In genomic region chr17:75628425-75628824, GRCh38 we compare ENCODE assay signal across 20 cellular contexts. TPM values are rescaled to one million over a fixed set of nuclear protein-coding genes. Genes with fewer than 3 reads are reported as not detected.
DNase-seq lines count a peak whose midpoint lies in the region; ATAC-seq, FAIRE-seq and TF ChIP-seq lines count a peak whose summit lies in the region.
"Had no signal": no experiment of that assay in that cellular context is flagged by ENCODE, and none has a peak within 500 bp of the region (broad histone marks: within the 10 kb centered on the region; RNA-seq: fewer than 3 reads in every experiment).

No MANE protein-coding gene starts in this region.

- peak overlapping the region; percentile 51 for H3K27ac Mint-ChIP-seq in activated naive CD8-positive, alpha-beta T cell treated with anti-CD3 and anti-CD28 coated beads, Interleukin-2, amount 10 ng/mL, durations not matched to agents 7 days and 5 days
- no peak overlapping the region for H3K27ac Mint-ChIP-seq in activated naive CD8-positive, alpha-beta T cell treated with anti-CD3 and anti-CD28 coated beads, Interleukin-2, amount 50 U/mL, for 24 hours
- peak overlapping the region; percentile 61 for H3K27ac Mint-ChIP-seq in stimulated activated effector memory CD8-positive, alpha-beta T cell treated with anti-CD3 and anti-CD28 coated beads, Interleukin-12 subunit alpha, Interleukin-12 subunit beta, amount 100 ng/mL, for 72 hours
- H3K27ac Mint-ChIP-seq: CD8-positive, alpha-beta memory T cell; HFFc6 had no signal

- TF ChIP-seq EP300 in K562 (IDR thresholded peaks at IDR 0.05; ENCODE audit: low read length), result no peak

- no peaks in the 10 kb centered on the region for H3K9me1 ChIP-seq in K562 (ENCODE audit: control insufficient read depth, insufficient read depth, low read length)

- H3K36me3 ChIP-seq in K562 (ENCODE audit: control insufficient read depth, insufficient read depth, low read length), result peaks cover 4% of the 10 kb centered on the region; the same call in 2 of the 3 replicates
- H3K36me3 ChIP-seq: BE2C had no signal

- no peaks in the 10 kb centered on the region; a peak in 1 of 5 replicates for H3K27me3 ChIP-seq in K562 (ENCODE audit: control insufficient read depth in 2 of 2, insufficient read depth in 2 of 2, low read length in 2 of 2)
- H3K27me3 ChIP-seq: BE2C had no signal

- 64% methylated on average over 6 of the region's 6 CpGs for WGBS in K562 (ENCODE audit: insufficient coverage, low coverage, missing lambda C conversion rate)

- no peaks in the 10 kb centered on the region for H3K79me2 ChIP-seq in K562 (ENCODE audit: control insufficient read depth, insufficient read depth, low read length)

- no peak for FAIRE-seq in K562 (lab: Jason Lieb, UNC)
- FAIRE-seq: A549, GM12878, GM18507, H1 had no signal

- no peak for TF ChIP-seq CTCF in K562 (IDR thresholded peaks at IDR 0.05 in 2 of 3, conservative IDR thresholded peaks at IDR 0.05 in 1 of 3; ENCODE audit: insufficient read depth in 2 of 3, low read depth in 1 of 3, low read length in 3 of 3)

- ATAC-seq in activated naive CD8-positive, alpha-beta T cell treated with anti-CD3 and anti-CD28 coated beads, Interleukin-2, amount 10 ng/mL, durations not matched to agents 7 days and 5 days (ENCODE audit: low read depth), result no peak
- ATAC-seq in activated naive CD8-positive, alpha-beta T cell treated with anti-CD3 and anti-CD28 coated beads, Interleukin-2, amount 50 U/mL, for 24 hours, result no peak
- no peak for ATAC-seq in K562
- no peak for ATAC-seq in stimulated activated effector memory CD8-positive, alpha-beta T cell treated with anti-CD3 and anti-CD28 coated beads, Interleukin-12 subunit alpha, Interleukin-12 subunit beta, amount 100 ng/mL, for 72 hours
- no peak for ATAC-seq in HG03025 (IDR thresholded peaks at IDR 0.05; ENCODE audit: low FRiP score, unreplicated experiment)
- no peak for ATAC-seq in HG03521 (IDR thresholded peaks at IDR 0.05; ENCODE audit: unreplicated experiment)
- no peak for ATAC-seq in GM21528 (IDR thresholded peaks at IDR 0.05; ENCODE audit: low FRiP score, unreplicated experiment)
- ATAC-seq: A549, GM12878 had no signal

- peak overlapping the region; percentile 12 to 22; a peak in 3 of 4 replicates for H3K9ac ChIP-seq in K562 (ENCODE audit: insufficient read depth in 1 of 2, low read depth in 2 of 2, low read length in 2 of 2)

- no peak overlapping the region for H3K4me3 ChIP-seq in K562
- H3K4me3 ChIP-seq: A549, GM12878 had no signal

- H3K27me3 Mint-ChIP-seq in activated naive CD8-positive, alpha-beta T cell treated with anti-CD3 and anti-CD28 coated beads, Interleukin-2, amount 10 ng/mL, durations not matched to agents 7 days and 5 days, result no peaks in the 10 kb centered on the region
- H3K27me3 Mint-ChIP-seq in activated naive CD8-positive, alpha-beta T cell treated with anti-CD3 and anti-CD28 coated beads, Interleukin-2, amount 50 U/mL, for 24 hours, result no peaks in the 10 kb centered on the region

- H2AFZ ChIP-seq in K562 (ENCODE audit: low read depth, low read length), result no peak overlapping the region

- H3K36me3 Mint-ChIP-seq in activated naive CD8-positive, alpha-beta T cell treated with anti-CD3 and anti-CD28 coated beads, Interleukin-2, amount 10 ng/mL, durations not matched to agents 7 days and 5 days, result no peaks in the 10 kb centered on the region
- no peaks in the 10 kb centered on the region for H3K36me3 Mint-ChIP-seq in activated naive CD8-positive, alpha-beta T cell treated with anti-CD3 and anti-CD28 coated beads, Interleukin-2, amount 50 U/mL, for 24 hours (ENCODE audit: low read depth)
- H3K36me3 Mint-ChIP-seq in stimulated activated effector memory CD8-positive, alpha-beta T cell treated with anti-CD3 and anti-CD28 coated beads, Interleukin-12 subunit alpha, Interleukin-12 subunit beta, amount 100 ng/mL, for 72 hours, result peaks cover 19% of the 10 kb centered on the region

- intact Hi-C loops in K562 (cut with micrococcal nuclease), result no loop called here

- no peaks in the 10 kb centered on the region for H3K9me3 Mint-ChIP-seq in activated naive CD8-positive, alpha-beta T cell treated with anti-CD3 and anti-CD28 coated beads, Interleukin-2, amount 10 ng/mL, durations not matched to agents 7 days and 5 days
- no peaks in the 10 kb centered on the region for H3K9me3 Mint-ChIP-seq in activated naive CD8-positive, alpha-beta T cell treated with anti-CD3 and anti-CD28 coated beads, Interleukin-2, amount 50 U/mL, for 24 hours
- H3K9me3 Mint-ChIP-seq in stimulated activated effector memory CD8-positive, alpha-beta T cell treated with anti-CD3 and anti-CD28 coated beads, Interleukin-12 subunit alpha, Interleukin-12 subunit beta, amount 100 ng/mL, for 72 hours, result no peaks in the 10 kb centered on the region
- H3K9me3 Mint-ChIP-seq: CD8-positive, alpha-beta memory T cell; HFFc6 had no signal

- POLR2A ChIA-PET in activated naive CD8-positive, alpha-beta T cell treated with anti-CD3 and anti-CD28 coated beads, Interleukin-2, amount 10 ng/mL, durations not matched to agents 7 days and 5 days (lab: Charles Lee), result interaction anchor here (0.8 kb wide), 1 partner anchor 120 kb away, joined by 3 read pairs; no protein-coding TSS in a partner anchor
- POLR2A ChIA-PET in K562 (lab: Yijun Ruan, JAX), result interaction anchor here (0.6 to 2.0 kb wide), 3 partner anchors 146 to 336 kb away, joined by 3 to 7 read pairs (median 4); no protein-coding TSS in a partner anchor

- H3K9me3 ChIP-seq in K562 (replicated peaks; ENCODE audit: control insufficient read depth, insufficient read depth, low read depth, low read length), result no peaks in the 10 kb centered on the region
- H3K9me3 ChIP-seq: A549, BE2C had no signal

- no peaks in the 10 kb centered on the region for H3K4me1 Mint-ChIP-seq in activated naive CD8-positive, alpha-beta T cell treated with anti-CD3 and anti-CD28 coated beads, Interleukin-2, amount 10 ng/mL, durations not matched to agents 7 days and 5 days
- no peaks in the 10 kb centered on the region for H3K4me1 Mint-ChIP-seq in activated naive CD8-positive, alpha-beta T cell treated with anti-CD3 and anti-CD28 coated beads, Interleukin-2, amount 50 U/mL, for 24 hours
- peaks cover under 1% of the 10 kb centered on the region for H3K4me1 Mint-ChIP-seq in stimulated activated effector memory CD8-positive, alpha-beta T cell treated with anti-CD3 and anti-CD28 coated beads, Interleukin-12 subunit alpha, Interleukin-12 subunit beta, amount 100 ng/mL, for 72 hours

- no TSS peak for BruUV-seq in K562 (replicated peaks; lab: Mats Ljungman, UMichigan)

- CTCF ChIA-PET in K562 (lab: Yijun Ruan, JAX; ENCODE audit: low intra/inter-chr PET ratio), result no interaction called here

- peaks cover 4% of the 10 kb centered on the region; the same call in 1 of the 2 replicates for H4K20me1 ChIP-seq in K562 (replicated peaks; ENCODE audit: control insufficient read depth, insufficient read depth, low read length)

- no peak for TF ChIP-seq POLR2A in K562 (conservative IDR thresholded peaks at IDR 0.05)

- no peak for TF ChIP-seq RAD21 in K562 (CRISPR knock-in tag; conservative IDR thresholded peaks at IDR 0.05 in 1 of 2, IDR thresholded peaks at IDR 0.05 in 1 of 2)

- in situ Hi-C loops in K562 (cut with MboI), result no loop called here

- H3K4me3 Mint-ChIP-seq in activated naive CD8-positive, alpha-beta T cell treated with anti-CD3 and anti-CD28 coated beads, Interleukin-2, amount 10 ng/mL, durations not matched to agents 7 days and 5 days, result no peak overlapping the region
- no peak overlapping the region for H3K4me3 Mint-ChIP-seq in activated naive CD8-positive, alpha-beta T cell treated with anti-CD3 and anti-CD28 coated beads, Interleukin-2, amount 50 U/mL, for 24 hours
- no peak overlapping the region for H3K4me3 Mint-ChIP-seq in stimulated activated effector memory CD8-positive, alpha-beta T cell treated with anti-CD3 and anti-CD28 coated beads, Interleukin-12 subunit alpha, Interleukin-12 subunit beta, amount 100 ng/mL, for 72 hours
- H3K4me3 Mint-ChIP-seq: CD8-positive, alpha-beta memory T cell; HFFc6 had no signal

- no peak for DNase-seq in activated naive CD8-positive, alpha-beta T cell treated with anti-CD3 and anti-CD28 coated beads, Interleukin-2, amount 10 ng/mL, durations not matched to agents 7 days and 5 days
- no peak for DNase-seq in activated naive CD8-positive, alpha-beta T cell treated with anti-CD3 and anti-CD28 coated beads, Interleukin-2, amount 50 U/mL, for 24 hours
- DNase-seq in NCI-H69 (lab: John Stamatoyannopoulos, UW) (peak; percentile 36), K562 (ENCODE audit: extremely low read depth in 1 of 4, low spot score in 3 of 4) (no peak)
- DNase-seq in stimulated activated effector memory CD8-positive, alpha-beta T cell treated with anti-CD3 and anti-CD28 coated beads, Interleukin-12 subunit alpha, Interleukin-12 subunit beta, amount 100 ng/mL, for 72 hours (ENCODE audit: low spot score in 2 of 2), result no peak
- DNase-seq: BE2C; CD8-positive, alpha-beta memory T cell; DMS79; HCEC 1CT; HFFc6; KBM-7 had no signal

- peaks cover 11 to 71% of the 10 kb centered on the region in 2 experiments for H3K4me1 ChIP-seq in K562 (replicated peaks in 1 of 2; ENCODE audit: control insufficient read depth in 2 of 2, insufficient read depth in 2 of 2, low read length in 2 of 2)

- 0 out of 3 replicates have a peak overlapping the region, but pooled peaks have one; percentile 35 for H3K27ac ChIP-seq in K562 (ENCODE audit: extremely low read depth, low read depth, low read length)
- H3K27ac ChIP-seq: A549 had no signal

- peak overlapping the region; percentile 1; the same call in 1 of the 2 replicates for H3K4me2 ChIP-seq in K562 (ENCODE audit: insufficient read depth, low read length)
- H3K4me2 ChIP-seq: A549 had no signal

RNA-seq across cellular contexts. Expression of gene SMIM5, which starts 4.8 kb away (rescaled TPM):
- under 1 TPM; 0.26 to 0.42 TPM for total RNA-seq in activated naive CD8-positive, alpha-beta T cell treated with anti-CD3 and anti-CD28 coated beads, Interleukin-2, amount 10 ng/mL, durations not matched to agents 7 days and 5 days
- total RNA-seq in K562 (2011; cell fraction: chromatin; rRNA removed; ENCODE audit: low replicate concordance), result 0.16 TPM in 1 of 2 replicates, not detected in the other
- 0.13 TPM in 1 of 2 replicates, not detected in the other for total RNA-seq in K562 (2011; cell fraction: nucleolus; rRNA removed)
- total RNA-seq in K562 (2011; cell fraction: nucleoplasm; rRNA removed), result not detected in 2 replicates
- total RNA-seq in K562 (2014; rRNA removed) (not detected in 2 replicates), K562 (2014; rRNA removed; fragmentation: Illumina TruSeq; extraction: Trizol) (not detected in 2 replicates), K562 (2015; rRNA removed; fragmentation: Illumina TruSeq; extraction: Trizol) (not detected in 2 replicates), K562 (2021) (not detected in 2 replicates)
- polyA plus RNA-seq in K562 (2011; rRNA removed) (not detected in 2 replicates), K562 (2014; fragmentation: Illumina TruSeq; extraction: Trizol) (not detected in 2 replicates), K562 (2014; fragmentation: Nextera tagmentation; extraction: Ambion mirVana) (not detected), K562 (2014; rRNA removed) (0.08 TPM in 1 of 2 replicates, not detected in the other)
- polyA plus RNA-seq in K562 (2011; cell fraction: cytosol; rRNA removed), result 0.04 TPM in 1 of 2 replicates, not detected in the other
- not detected in 2 replicates for polyA plus RNA-seq in K562 (2011; cell fraction: nucleus; rRNA removed)
- 0.14 and 0.17 TPM in 2 replicates for polyA plus RNA-seq in K562 (2012)
- not detected in 2 replicates for polyA minus RNA-seq in K562 (2011; rRNA and poly(A)+ RNA removed)
- polyA minus RNA-seq in K562 (2011; cell fraction: cytosol; rRNA and poly(A)+ RNA removed), result not detected in 2 replicates
- polyA minus RNA-seq in K562 (2011; cell fraction: nucleus; rRNA and poly(A)+ RNA removed), result not detected in 2 replicates
- total RNA-seq: G401, GM12878, H1 had no signal
- polyA plus RNA-seq: AG04450, H1 had no signal

RNA-seq across cellular contexts. Expression of gene RECQL5, which starts 38.5 kb away (rescaled TPM):
- total RNA-seq in activated naive CD8-positive, alpha-beta T cell treated with anti-CD3 and anti-CD28 coated beads, Interleukin-2, amount 10 ng/mL, durations not matched to agents 7 days and 5 days, result 10 to 100 TPM; 49.8 to 50.8 TPM
- 97.0 and 197 TPM in 2 replicates for total RNA-seq in K562 (2011; cell fraction: chromatin; rRNA removed; ENCODE audit: low replicate concordance)
- total RNA-seq in K562 (2011; cell fraction: nucleolus; rRNA removed), result 104 and 108 TPM in 2 replicates
- total RNA-seq in K562 (2011; cell fraction: nucleoplasm; rRNA removed), result 77.7 and 81.3 TPM in 2 replicates
- 25.2 and 26.8 TPM in 2 replicates for total RNA-seq in K562 (2014; rRNA removed)
- total RNA-seq in K562 (2014; rRNA removed; fragmentation: Illumina TruSeq; extraction: Trizol), result 12.3 and 14.5 TPM in 2 replicates
- 15.2 and 15.9 TPM in 2 replicates for total RNA-seq in K562 (2015; rRNA removed; fragmentation: Illumina TruSeq; extraction: Trizol)
- 34.8 and 35.7 TPM in 2 replicates for total RNA-seq in K562 (2021)
- 16.4 and 20.4 TPM in 2 replicates for polyA plus RNA-seq in K562 (2011; rRNA removed)
- 10.3 and 14.7 TPM in 2 replicates for polyA plus RNA-seq in K562 (2011; cell fraction: cytosol; rRNA removed)
- 132 and 169 TPM in 2 replicates for polyA plus RNA-seq in K562 (2011; cell fraction: nucleus; rRNA removed)
- polyA plus RNA-seq in K562 (2012), result 19.7 and 37.0 TPM in 2 replicates
- 23.1 and 27.9 TPM in 2 replicates for polyA plus RNA-seq in K562 (2014; fragmentation: Illumina TruSeq; extraction: Trizol)
- 1 to 10 TPM; 4.1 to 5.8 TPM for polyA plus RNA-seq in K562 (2014; fragmentation: Nextera tagmentation; extraction: Ambion mirVana)
- polyA plus RNA-seq in K562 (2014; rRNA removed), result 23.1 and 27.1 TPM in 2 replicates
- polyA minus RNA-seq in K562 (2011; rRNA and poly(A)+ RNA removed), result 20.8 and 22.5 TPM in 2 replicates
- polyA minus RNA-seq in K562 (2011; cell fraction: cytosol; rRNA and poly(A)+ RNA removed), result 11.2 and 20.5 TPM in 2 replicates
- 31.6 and 42.1 TPM in 2 replicates for polyA minus RNA-seq in K562 (2011; cell fraction: nucleus; rRNA and poly(A)+ RNA removed)

RNA-seq across cellular contexts. Expression of gene SAP30BP, which starts 38.7 kb away (rescaled TPM):
- total RNA-seq in activated naive CD8-positive, alpha-beta T cell treated with anti-CD3 and anti-CD28 coated beads, Interleukin-2, amount 10 ng/mL, durations not matched to agents 7 days and 5 days, result 100 to 1,000 TPM; 112 to 113 TPM
- total RNA-seq in K562 (2011; cell fraction: chromatin; rRNA removed; ENCODE audit: low replicate concordance), result 143 and 213 TPM in 2 replicates
- total RNA-seq in K562 (2011; cell fraction: nucleolus; rRNA removed), result 100 and 111 TPM in 2 replicates
- 123 and 149 TPM in 2 replicates for total RNA-seq in K562 (2011; cell fraction: nucleoplasm; rRNA removed)
- total RNA-seq in K562 (2014; rRNA removed) (57.9 and 59.7 TPM in 2 replicates), K562 (2014; rRNA removed; fragmentation: Illumina TruSeq; extraction: Trizol) (45.3 and 51.8 TPM in 2 replicates), K562 (2015; rRNA removed; fragmentation: Illumina TruSeq; extraction: Trizol) (62.4 and 64.7 TPM in 2 replicates), K562 (2021) (60.6 and 71.7 TPM in 2 replicates)
- polyA plus RNA-seq in K562 (2011; rRNA removed) (69.3 and 70.7 TPM in 2 replicates), K562 (2014; fragmentation: Illumina TruSeq; extraction: Trizol) (90.8 and 91.7 TPM in 2 replicates), K562 (2014; fragmentation: Nextera tagmentation; extraction: Ambion mirVana) (100 to 1,000 TPM; 103 to 154 TPM), K562 (2014; rRNA removed) (67.8 and 86.4 TPM in 2 replicates)
- polyA plus RNA-seq in K562 (2011; cell fraction: cytosol; rRNA removed), result 58.9 and 85.2 TPM in 2 replicates
- 164 and 209 TPM in 2 replicates for polyA plus RNA-seq in K562 (2011; cell fraction: nucleus; rRNA removed)
- 49.6 and 51.6 TPM in 2 replicates for polyA plus RNA-seq in K562 (2012)
- polyA minus RNA-seq in K562 (2011; rRNA and poly(A)+ RNA removed), result 49.7 and 52.3 TPM in 2 replicates
- polyA minus RNA-seq in K562 (2011; cell fraction: cytosol; rRNA and poly(A)+ RNA removed), result 25.6 and 27.8 TPM in 2 replicates
- 44.7 and 59.0 TPM in 2 replicates for polyA minus RNA-seq in K562 (2011; cell fraction: nucleus; rRNA and poly(A)+ RNA removed)

RNA-seq across cellular contexts. Expression of gene MYO15B, which starts 40.8 kb away (rescaled TPM):
- total RNA-seq in activated naive CD8-positive, alpha-beta T cell treated with anti-CD3 and anti-CD28 coated beads, Interleukin-2, amount 10 ng/mL, durations not matched to agents 7 days and 5 days, result 100 to 1,000 TPM; 120 to 125 TPM
- 8.9 and 39.4 TPM in 2 replicates for total RNA-seq in K562 (2011; cell fraction: chromatin; rRNA removed; ENCODE audit: low replicate concordance)
- total RNA-seq in K562 (2011; cell fraction: nucleolus; rRNA removed), result 22.5 and 24.7 TPM in 2 replicates
- total RNA-seq in K562 (2011; cell fraction: nucleoplasm; rRNA removed), result 11.1 and 14.7 TPM in 2 replicates
- total RNA-seq in K562 (2014; rRNA removed) (0.05 and 0.24 TPM in 2 replicates), K562 (2014; rRNA removed; fragmentation: Illumina TruSeq; extraction: Trizol) (1.2 TPM in 1 of 2 replicates, not detected in the other), K562 (2015; rRNA removed; fragmentation: Illumina TruSeq; extraction: Trizol) (0.83 TPM in 2 replicates), K562 (2021) (1.5 and 3.1 TPM in 2 replicates)
- polyA plus RNA-seq in K562 (2011; rRNA removed) (0.82 and 1.2 TPM in 2 replicates), K562 (2014; fragmentation: Illumina TruSeq; extraction: Trizol) (0.12 and 0.76 TPM in 2 replicates), K562 (2014; fragmentation: Nextera tagmentation; extraction: Ambion mirVana) (not detected), K562 (2014; rRNA removed) (0.98 and 1.5 TPM in 2 replicates)
- 0.39 and 0.49 TPM in 2 replicates for polyA plus RNA-seq in K562 (2011; cell fraction: cytosol; rRNA removed)
- polyA plus RNA-seq in K562 (2011; cell fraction: nucleus; rRNA removed), result 15.0 and 17.9 TPM in 2 replicates
- 1.2 and 10.8 TPM in 2 replicates for polyA plus RNA-seq in K562 (2012)
- polyA minus RNA-seq in K562 (2011; rRNA and poly(A)+ RNA removed), result 0.70 and 1.0 TPM in 2 replicates
- not detected in 2 replicates for polyA minus RNA-seq in K562 (2011; cell fraction: cytosol; rRNA and poly(A)+ RNA removed)
- 7.7 and 8.5 TPM in 2 replicates for polyA minus RNA-seq in K562 (2011; cell fraction: nucleus; rRNA and poly(A)+ RNA removed)
